In the genomic region with DNA sequence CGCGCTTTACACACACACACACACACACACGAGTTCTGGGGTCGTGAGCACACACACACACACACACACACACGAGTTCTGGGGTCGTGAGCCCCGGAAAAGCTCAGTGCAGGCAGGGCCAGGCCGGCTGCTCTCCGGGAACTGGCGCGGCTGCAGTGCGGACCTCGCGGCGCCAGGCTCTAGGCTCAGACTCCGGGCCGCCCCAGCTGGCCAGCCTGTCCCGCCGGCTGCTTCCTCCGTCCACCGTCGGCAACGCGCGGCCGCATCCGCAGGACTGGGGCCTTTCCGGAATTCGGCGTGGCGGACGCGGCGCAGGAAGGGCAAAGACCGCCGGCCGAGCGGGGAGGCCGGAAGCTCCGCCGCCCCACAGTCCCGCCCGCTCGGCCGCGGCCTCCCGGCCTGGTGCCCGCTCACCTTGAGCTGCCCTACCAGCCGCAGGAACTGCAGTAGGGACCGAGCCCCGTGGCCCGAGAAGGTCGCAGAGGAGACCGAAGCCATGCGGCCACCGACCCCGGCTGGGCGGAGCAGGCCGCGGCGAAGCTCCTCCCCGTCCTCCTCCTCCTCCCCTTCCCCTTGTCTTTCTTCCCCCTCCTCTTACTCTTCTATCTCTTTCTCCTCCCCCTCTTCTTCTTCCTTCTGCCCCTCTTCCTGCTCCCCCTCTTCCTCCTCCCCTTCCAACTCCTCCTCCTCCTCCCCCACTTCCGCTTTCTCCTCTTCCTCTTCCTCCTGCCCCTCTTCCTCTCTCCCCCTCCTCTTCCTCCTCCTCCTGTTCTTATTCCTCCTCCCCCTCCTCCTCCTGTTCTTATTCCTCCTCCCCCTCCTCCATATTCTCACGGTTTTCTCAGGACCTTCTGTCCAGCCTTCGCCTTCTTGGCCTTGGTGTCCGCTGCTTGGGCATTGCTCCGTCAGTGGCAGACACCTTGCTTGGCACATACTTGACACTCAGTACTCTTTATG, we compare ENCODE assay signal across 1 cellular context.
A peak's percentile ranks its signal among the peaks of the same experiment; 100 is the strongest.
TF ChIP-seq lines count a peak whose summit lies in the region.

A gene with protein sequence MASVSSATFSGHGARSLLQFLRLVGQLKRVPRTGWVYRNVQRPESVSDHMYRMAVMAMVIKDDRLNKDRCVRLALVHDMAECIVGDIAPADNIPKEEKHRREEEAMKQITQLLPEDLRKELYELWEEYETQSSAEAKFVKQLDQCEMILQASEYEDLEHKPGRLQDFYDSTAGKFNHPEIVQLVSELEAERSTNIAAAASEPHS (minus strand): TSS at position 533 of the 957 bp plus-strand sequence. CDS start 35 bp downstream, at position 498.

TF ChIP-seq in H1, 55 proteins besides CTCF, POLR2A, EP300 and RAD21 (continues in another document):
- TF ChIP-seq TAF1 (IDR thresholded peaks at IDR 0.05; ENCODE audit: low read depth, low read length) (peak; percentile 83), BCL11A (IDR thresholded peaks at IDR 0.05; ENCODE audit: low read depth in 2 of 2, low read length in 2 of 2) (no peak), KDM1A (IDR thresholded peaks at IDR 0.05; ENCODE audit: borderline replicate concordance, low read length) (no peak), CREB1 (IDR thresholded peaks at IDR 0.05) (no peak), EZH2 (IDR thresholded peaks at IDR 0.05; ENCODE audit: low read depth, low read length, severe bottlenecking) (no peak), SIX5 (IDR thresholded peaks at IDR 0.05; ENCODE audit: low read depth, low read length) (no peak), FOSL1 (IDR thresholded peaks at IDR 0.05; ENCODE audit: insufficient read depth, low read depth, low read length) (no peak), RBBP5 (IDR thresholded peaks at IDR 0.05; ENCODE audit: borderline replicate concordance, low read depth, low read length) (peak; percentile 98), CHD2 (IDR thresholded peaks at IDR 0.05; ENCODE audit: low read length) (no peak), SP2 (IDR thresholded peaks at IDR 0.05; ENCODE audit: low read length) (no peak), POLR2AphosphoS5 (IDR thresholded peaks at IDR 0.05; ENCODE audit: low read depth, low read length) (peak; percentile 90), BACH1 (IDR thresholded peaks at IDR 0.05; ENCODE audit: low read length) (no peak), JUN (IDR thresholded peaks at IDR 0.05; ENCODE audit: low read depth, low read length) (no peak), TEAD4 (IDR thresholded peaks at IDR 0.05; ENCODE audit: low read depth, low read length) (peak; percentile 54; the same call in 1 of the 2 replicates), SAP30 (IDR thresholded peaks at IDR 0.05; ENCODE audit: insufficient read depth, insufficient replicate concordance, low read length) (no peak), SP4 (IDR thresholded peaks at IDR 0.05; ENCODE audit: low read length) (0 out of 2 replicates have a peak, but pooled peaks have one; percentile 40), NANOG (IDR thresholded peaks at IDR 0.05; ENCODE audit: insufficient read depth, low read depth, low read length, poor library complexity, severe bottlenecking) (no peak), CTBP2 (IDR thresholded peaks at IDR 0.05; ENCODE audit: borderline replicate concordance, insufficient read depth, insufficient read length, low read length) (no peak), RFX5 (IDR thresholded peaks at IDR 0.05; ENCODE audit: borderline replicate concordance, low read depth, low read length) (no peak), SIRT6 (IDR thresholded peaks at IDR 0.05; ENCODE audit: low read length) (no peak), RNF2 (IDR thresholded peaks at IDR 0.05; ENCODE audit: borderline replicate concordance, low read depth, low read length, missing control alignments, poor library complexity, severe bottlenecking) (no peak), JUND (IDR thresholded peaks at IDR 0.05; ENCODE audit: low read length) (no peak), ASH2L (IDR thresholded peaks at IDR 0.05; ENCODE audit: low read length) (peak; percentile 98), TBP (IDR thresholded peaks at IDR 0.05; ENCODE audit: low read depth, low read length) (peak; percentile 54; the same call in 1 of the 2 replicates), KDM5A (IDR thresholded peaks at IDR 0.05; ENCODE audit: low read length) (no peak), GTF2F1 (IDR thresholded peaks at IDR 0.05; ENCODE audit: borderline replicate concordance, low read depth, low read length) (no peak), PHF8 (conservative IDR thresholded peaks at IDR 0.05; ENCODE audit: low read depth, low read length) (peak; percentile 95), POU5F1 (IDR thresholded peaks at IDR 0.05; ENCODE audit: low read depth, low read length) (no peak), TCF12 (IDR thresholded peaks at IDR 0.05; ENCODE audit: low read depth, low read length) (no peak), CBX8 (IDR thresholded peaks at IDR 0.05; ENCODE audit: borderline replicate concordance, low read depth, low read length) (no peak), KDM4A (IDR thresholded peaks at IDR 0.05; ENCODE audit: low read depth, low read length, severe bottlenecking) (peak; percentile 85), SRF (IDR thresholded peaks at IDR 0.05; ENCODE audit: low read depth, low read length) (no peak), YY1 (IDR thresholded peaks at IDR 0.05; ENCODE audit: low read depth, low read length) (peak; percentile 17; the same call in 1 of the 2 replicates), CBX5 (IDR thresholded peaks at IDR 0.05; ENCODE audit: low read depth, low read length) (no peak), EGR1 (IDR thresholded peaks at IDR 0.05; ENCODE audit: borderline replicate concordance, low read depth, low read length) (peak; percentile 82), HDAC6 (IDR thresholded peaks at IDR 0.05; ENCODE audit: low read depth, low read length) (no peak), GABPA (IDR thresholded peaks at IDR 0.05; ENCODE audit: borderline replicate concordance, insufficient read depth, low read length) (peak; percentile 76; the same call in 1 of the 2 replicates), SIN3A (conservative IDR thresholded peaks at IDR 0.05 in 1 of 2, IDR thresholded peaks at IDR 0.05 in 1 of 2; ENCODE audit: low read depth in 1 of 2, low read length in 2 of 2) (peak; percentile 54 to 60; a peak in 1 of 4 replicates), CHD1 (IDR thresholded peaks at IDR 0.05; ENCODE audit: low read depth, low read length) (no peak), SP1 (IDR thresholded peaks at IDR 0.05; ENCODE audit: low read depth, low read length) (no peak), HDAC2 (IDR thresholded peaks at IDR 0.05; ENCODE audit: borderline replicate concordance in 1 of 2, low read depth in 2 of 2, low read length in 2 of 2) (no peak), NRF1 (IDR thresholded peaks at IDR 0.05; ENCODE audit: low read depth, low read length) (no peak), RXRA (IDR thresholded peaks at IDR 0.05; ENCODE audit: insufficient read depth, low read depth, low read length) (no peak), SUZ12 (IDR thresholded peaks at IDR 0.05; ENCODE audit: low read length) (no peak), MAFK (IDR thresholded peaks at IDR 0.05; ENCODE audit: low read depth, low read length) (no peak), BRCA1 (IDR thresholded peaks at IDR 0.05; ENCODE audit: low read depth, low read length) (no peak)
- TF ChIP-seq, protein P1, sequence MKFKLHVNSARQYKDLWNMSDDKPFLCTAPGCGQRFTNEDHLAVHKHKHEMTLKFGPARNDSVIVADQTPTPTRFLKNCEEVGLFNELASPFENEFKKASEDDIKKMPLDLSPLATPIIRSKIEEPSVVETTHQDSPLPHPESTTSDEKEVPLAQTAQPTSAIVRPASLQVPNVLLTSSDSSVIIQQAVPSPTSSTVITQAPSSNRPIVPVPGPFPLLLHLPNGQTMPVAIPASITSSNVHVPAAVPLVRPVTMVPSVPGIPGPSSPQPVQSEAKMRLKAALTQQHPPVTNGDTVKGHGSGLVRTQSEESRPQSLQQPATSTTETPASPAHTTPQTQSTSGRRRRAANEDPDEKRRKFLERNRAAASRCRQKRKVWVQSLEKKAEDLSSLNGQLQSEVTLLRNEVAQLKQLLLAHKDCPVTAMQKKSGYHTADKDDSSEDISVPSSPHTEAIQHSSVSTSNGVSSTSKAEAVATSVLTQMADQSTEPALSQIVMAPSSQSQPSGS (IDR thresholded peaks at IDR 0.05; ENCODE audit: low read length): no peak
- TF ChIP-seq, protein P2, sequence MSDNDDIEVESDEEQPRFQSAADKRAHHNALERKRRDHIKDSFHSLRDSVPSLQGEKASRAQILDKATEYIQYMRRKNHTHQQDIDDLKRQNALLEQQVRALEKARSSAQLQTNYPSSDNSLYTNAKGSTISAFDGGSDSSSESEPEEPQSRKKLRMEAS (IDR thresholded peaks at IDR 0.05): peak; percentile 82
- TF ChIP-seq, protein P3, sequence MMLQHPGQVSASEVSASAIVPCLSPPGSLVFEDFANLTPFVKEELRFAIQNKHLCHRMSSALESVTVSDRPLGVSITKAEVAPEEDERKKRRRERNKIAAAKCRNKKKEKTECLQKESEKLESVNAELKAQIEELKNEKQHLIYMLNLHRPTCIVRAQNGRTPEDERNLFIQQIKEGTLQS (IDR thresholded peaks at IDR 0.05; ENCODE audit: insufficient read depth, low read depth, low read length): no peak
- TF ChIP-seq, protein P4, sequence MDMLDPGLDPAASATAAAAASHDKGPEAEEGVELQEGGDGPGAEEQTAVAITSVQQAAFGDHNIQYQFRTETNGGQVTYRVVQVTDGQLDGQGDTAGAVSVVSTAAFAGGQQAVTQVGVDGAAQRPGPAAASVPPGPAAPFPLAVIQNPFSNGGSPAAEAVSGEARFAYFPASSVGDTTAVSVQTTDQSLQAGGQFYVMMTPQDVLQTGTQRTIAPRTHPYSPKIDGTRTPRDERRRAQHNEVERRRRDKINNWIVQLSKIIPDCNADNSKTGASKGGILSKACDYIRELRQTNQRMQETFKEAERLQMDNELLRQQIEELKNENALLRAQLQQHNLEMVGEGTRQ (IDR thresholded peaks at IDR 0.05; ENCODE audit: low read length): no peak
- TF ChIP-seq, protein P5, sequence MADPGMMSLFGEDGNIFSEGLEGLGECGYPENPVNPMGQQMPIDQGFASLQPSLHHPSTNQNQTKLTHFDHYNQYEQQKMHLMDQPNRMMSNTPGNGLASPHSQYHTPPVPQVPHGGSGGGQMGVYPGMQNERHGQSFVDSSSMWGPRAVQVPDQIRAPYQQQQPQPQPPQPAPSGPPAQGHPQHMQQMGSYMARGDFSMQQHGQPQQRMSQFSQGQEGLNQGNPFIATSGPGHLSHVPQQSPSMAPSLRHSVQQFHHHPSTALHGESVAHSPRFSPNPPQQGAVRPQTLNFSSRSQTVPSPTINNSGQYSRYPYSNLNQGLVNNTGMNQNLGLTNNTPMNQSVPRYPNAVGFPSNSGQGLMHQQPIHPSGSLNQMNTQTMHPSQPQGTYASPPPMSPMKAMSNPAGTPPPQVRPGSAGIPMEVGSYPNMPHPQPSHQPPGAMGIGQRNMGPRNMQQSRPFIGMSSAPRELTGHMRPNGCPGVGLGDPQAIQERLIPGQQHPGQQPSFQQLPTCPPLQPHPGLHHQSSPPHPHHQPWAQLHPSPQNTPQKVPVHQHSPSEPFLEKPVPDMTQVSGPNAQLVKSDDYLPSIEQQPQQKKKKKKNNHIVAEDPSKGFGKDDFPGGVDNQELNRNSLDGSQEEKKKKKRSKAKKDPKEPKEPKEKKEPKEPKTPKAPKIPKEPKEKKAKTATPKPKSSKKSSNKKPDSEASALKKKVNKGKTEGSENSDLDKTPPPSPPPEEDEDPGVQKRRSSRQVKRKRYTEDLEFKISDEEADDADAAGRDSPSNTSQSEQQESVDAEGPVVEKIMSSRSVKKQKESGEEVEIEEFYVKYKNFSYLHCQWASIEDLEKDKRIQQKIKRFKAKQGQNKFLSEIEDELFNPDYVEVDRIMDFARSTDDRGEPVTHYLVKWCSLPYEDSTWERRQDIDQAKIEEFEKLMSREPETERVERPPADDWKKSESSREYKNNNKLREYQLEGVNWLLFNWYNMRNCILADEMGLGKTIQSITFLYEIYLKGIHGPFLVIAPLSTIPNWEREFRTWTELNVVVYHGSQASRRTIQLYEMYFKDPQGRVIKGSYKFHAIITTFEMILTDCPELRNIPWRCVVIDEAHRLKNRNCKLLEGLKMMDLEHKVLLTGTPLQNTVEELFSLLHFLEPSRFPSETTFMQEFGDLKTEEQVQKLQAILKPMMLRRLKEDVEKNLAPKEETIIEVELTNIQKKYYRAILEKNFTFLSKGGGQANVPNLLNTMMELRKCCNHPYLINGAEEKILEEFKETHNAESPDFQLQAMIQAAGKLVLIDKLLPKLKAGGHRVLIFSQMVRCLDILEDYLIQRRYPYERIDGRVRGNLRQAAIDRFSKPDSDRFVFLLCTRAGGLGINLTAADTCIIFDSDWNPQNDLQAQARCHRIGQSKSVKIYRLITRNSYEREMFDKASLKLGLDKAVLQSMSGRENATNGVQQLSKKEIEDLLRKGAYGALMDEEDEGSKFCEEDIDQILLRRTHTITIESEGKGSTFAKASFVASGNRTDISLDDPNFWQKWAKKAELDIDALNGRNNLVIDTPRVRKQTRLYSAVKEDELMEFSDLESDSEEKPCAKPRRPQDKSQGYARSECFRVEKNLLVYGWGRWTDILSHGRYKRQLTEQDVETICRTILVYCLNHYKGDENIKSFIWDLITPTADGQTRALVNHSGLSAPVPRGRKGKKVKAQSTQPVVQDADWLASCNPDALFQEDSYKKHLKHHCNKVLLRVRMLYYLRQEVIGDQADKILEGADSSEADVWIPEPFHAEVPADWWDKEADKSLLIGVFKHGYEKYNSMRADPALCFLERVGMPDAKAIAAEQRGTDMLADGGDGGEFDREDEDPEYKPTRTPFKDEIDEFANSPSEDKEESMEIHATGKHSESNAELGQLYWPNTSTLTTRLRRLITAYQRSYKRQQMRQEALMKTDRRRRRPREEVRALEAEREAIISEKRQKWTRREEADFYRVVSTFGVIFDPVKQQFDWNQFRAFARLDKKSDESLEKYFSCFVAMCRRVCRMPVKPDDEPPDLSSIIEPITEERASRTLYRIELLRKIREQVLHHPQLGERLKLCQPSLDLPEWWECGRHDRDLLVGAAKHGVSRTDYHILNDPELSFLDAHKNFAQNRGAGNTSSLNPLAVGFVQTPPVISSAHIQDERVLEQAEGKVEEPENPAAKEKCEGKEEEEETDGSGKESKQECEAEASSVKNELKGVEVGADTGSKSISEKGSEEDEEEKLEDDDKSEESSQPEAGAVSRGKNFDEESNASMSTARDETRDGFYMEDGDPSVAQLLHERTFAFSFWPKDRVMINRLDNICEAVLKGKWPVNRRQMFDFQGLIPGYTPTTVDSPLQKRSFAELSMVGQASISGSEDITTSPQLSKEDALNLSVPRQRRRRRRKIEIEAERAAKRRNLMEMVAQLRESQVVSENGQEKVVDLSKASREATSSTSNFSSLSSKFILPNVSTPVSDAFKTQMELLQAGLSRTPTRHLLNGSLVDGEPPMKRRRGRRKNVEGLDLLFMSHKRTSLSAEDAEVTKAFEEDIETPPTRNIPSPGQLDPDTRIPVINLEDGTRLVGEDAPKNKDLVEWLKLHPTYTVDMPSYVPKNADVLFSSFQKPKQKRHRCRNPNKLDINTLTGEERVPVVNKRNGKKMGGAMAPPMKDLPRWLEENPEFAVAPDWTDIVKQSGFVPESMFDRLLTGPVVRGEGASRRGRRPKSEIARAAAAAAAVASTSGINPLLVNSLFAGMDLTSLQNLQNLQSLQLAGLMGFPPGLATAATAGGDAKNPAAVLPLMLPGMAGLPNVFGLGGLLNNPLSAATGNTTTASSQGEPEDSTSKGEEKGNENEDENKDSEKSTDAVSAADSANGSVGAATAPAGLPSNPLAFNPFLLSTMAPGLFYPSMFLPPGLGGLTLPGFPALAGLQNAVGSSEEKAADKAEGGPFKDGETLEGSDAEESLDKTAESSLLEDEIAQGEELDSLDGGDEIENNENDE (IDR thresholded peaks at IDR 0.05; ENCODE audit: insufficient replicate concordance, low read length): no peak
- TF ChIP-seq, protein P6, sequence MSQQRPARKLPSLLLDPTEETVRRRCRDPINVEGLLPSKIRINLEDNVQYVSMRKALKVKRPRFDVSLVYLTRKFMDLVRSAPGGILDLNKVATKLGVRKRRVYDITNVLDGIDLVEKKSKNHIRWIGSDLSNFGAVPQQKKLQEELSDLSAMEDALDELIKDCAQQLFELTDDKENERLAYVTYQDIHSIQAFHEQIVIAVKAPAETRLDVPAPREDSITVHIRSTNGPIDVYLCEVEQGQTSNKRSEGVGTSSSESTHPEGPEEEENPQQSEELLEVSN (IDR thresholded peaks at IDR 0.05): peak; percentile 30; the same call in 1 of the 2 replicates
